ENCODE assay signal across 11 cellular contexts in the genomic region with DNA sequence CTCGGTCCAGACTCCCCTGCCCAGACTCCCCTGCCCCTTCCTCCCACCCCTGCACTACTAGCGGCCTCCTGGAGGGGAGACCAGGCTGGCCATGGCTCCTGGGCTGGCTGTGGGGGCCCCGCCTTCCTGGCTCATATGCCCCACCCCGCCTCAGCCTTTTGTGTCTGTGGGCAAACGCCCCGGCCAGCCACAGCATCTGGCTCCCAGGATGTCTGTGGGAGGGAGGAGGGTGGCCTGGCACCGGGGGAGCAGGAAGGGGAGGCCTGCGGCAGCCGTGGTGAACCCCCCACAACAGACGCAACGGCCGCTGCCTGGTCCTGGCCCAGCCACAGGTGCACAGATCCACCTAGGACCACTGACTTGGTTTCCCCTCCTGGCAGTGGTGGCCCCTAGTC. TPM values are rescaled to one million over a fixed set of nuclear protein-coding genes. Genes with fewer than 3 reads are reported as not detected.
A peak's percentile ranks its signal among the peaks of the same experiment; 100 is the strongest.
DNase-seq lines count a peak whose midpoint lies in the region; ATAC-seq lines count a peak whose summit lies in the region.
"Had no signal": no experiment of that assay in that cellular context is flagged by ENCODE, and none has a peak within 500 bp of the region (broad histone marks: within the 10 kb centered on the region; RNA-seq: fewer than 3 reads in every experiment).

No MANE protein-coding gene starts in this region.

- peaks cover 0 to 35% of the 10 kb centered on the region in 2 experiments for H3K36me3 ChIP-seq in mesenchymal stem cell (ENCODE audit: control insufficient read depth in 1 of 2, insufficient read depth in 2 of 2, low read depth in 1 of 2, low read length in 2 of 2)
- H3K36me3 ChIP-seq: vagina had no signal

- H2BK120ac ChIP-seq in mesenchymal stem cell (ENCODE audit: low read depth, low read length): no peak overlapping the region

- no peak overlapping the region for H2BK15ac ChIP-seq in mesenchymal stem cell (ENCODE audit: low read depth, poor library complexity, severe bottlenecking)

- peaks cover 21% of the 10 kb centered on the region for H3K79me1 ChIP-seq in mesenchymal stem cell (replicated peaks; ENCODE audit: low read length, poor library complexity, severe bottlenecking)

- H3K27me3 ChIP-seq in mesenchymal stem cell (ENCODE audit: control insufficient read depth in 1 of 2, insufficient read depth in 1 of 2, low read length in 2 of 2): no peaks in the 10 kb centered on the region
- H3K27me3 ChIP-seq: vagina had no signal

- no peaks in the 10 kb centered on the region for H3K9me3 Mint-ChIP-seq in activated CD8-positive, alpha-beta T cell treated with anti-CD3 and anti-CD28 coated beads, Interleukin-2, amount 10 ng/mL, durations not matched to agents 7 days and 5 days (ENCODE audit: insufficient read depth)

- no peak overlapping the region for H4K8ac ChIP-seq in mesenchymal stem cell (ENCODE audit: low read length)

- in situ Hi-C loops in ACHN (cut with HindIII; ENCODE audit: low pct_ligation_motif_present, low pct_unique_long_range_greater_than_20kb, low sequenced_read_pairs): no loop called here

- peak overlapping the region; percentile 46 for H4K91ac ChIP-seq in mesenchymal stem cell (ENCODE audit: low read length)

- H3K27me3 Mint-ChIP-seq in activated CD8-positive, alpha-beta T cell treated with anti-CD3 and anti-CD28 coated beads, Interleukin-2, amount 10 ng/mL, durations not matched to agents 7 days and 5 days (ENCODE audit: low read depth): peaks cover 24% of the 10 kb centered on the region

- H3K4me1 ChIP-seq in mesenchymal stem cell (ENCODE audit: control insufficient read depth, insufficient read depth, low read depth, low read length): peaks cover 58% of the 10 kb centered on the region

- H2AFZ ChIP-seq in mesenchymal stem cell (ENCODE audit: low read depth, low read length): no peak overlapping the region

- H3K14ac ChIP-seq in mesenchymal stem cell (ENCODE audit: low read length in 2 of 2): no peak overlapping the region

- no peak overlapping the region for H2BK5ac ChIP-seq in mesenchymal stem cell (ENCODE audit: low read depth, low read length, poor library complexity, severe bottlenecking)

- H2AK5ac ChIP-seq in mesenchymal stem cell (ENCODE audit: low read length, severe bottlenecking): no peak overlapping the region

- CTCF ChIA-PET in activated CD8-positive, alpha-beta T cell treated with anti-CD3 and anti-CD28 coated beads, Interleukin-2, amount 10 ng/mL, durations not matched to agents 7 days and 5 days (lab: Charles Lee): no interaction called here

- H2BK12ac ChIP-seq in mesenchymal stem cell (ENCODE audit: low read length in 2 of 2): no peak overlapping the region

- WGBS in mesenchymal stem cell: 89% methylated on average over 11 of the region's 12 CpGs

- no peak overlapping the region for H3K18ac ChIP-seq in mesenchymal stem cell (ENCODE audit: low read depth in 1 of 2, low read length in 2 of 2)

- ATAC-seq in activated CD8-positive, alpha-beta T cell treated with anti-CD3 and anti-CD28 coated beads, Interleukin-2, amount 10 ng/mL, durations not matched to agents 7 days and 5 days: no peak
- ATAC-seq in GM18873 (IDR thresholded peaks at IDR 0.05; ENCODE audit: low FRiP score, unreplicated experiment): no peak
- no peak for ATAC-seq in GM21367 (IDR thresholded peaks at IDR 0.05; ENCODE audit: unreplicated experiment)
- no peak for ATAC-seq in HG02588 (IDR thresholded peaks at IDR 0.05; ENCODE audit: unreplicated experiment)

- peak; percentile 46 for DNase-seq in ACHN
- DNase-seq in H4 (ENCODE audit: low spot score): peak; percentile 64
- peak; percentile 41 for DNase-seq in activated CD8-positive, alpha-beta T cell treated with anti-CD3 and anti-CD28 coated beads, Interleukin-2, amount 10 ng/mL, durations not matched to agents 7 days and 5 days
- no peak for DNase-seq in mesenchymal stem cell
- DNase-seq in DMS79 (lab: John Stamatoyannopoulos, UW): no peak
- DNase-seq: cerebellar nuclear complex had no signal

- no peak overlapping the region for H3K4me3 Mint-ChIP-seq in activated CD8-positive, alpha-beta T cell treated with anti-CD3 and anti-CD28 coated beads, Interleukin-2, amount 10 ng/mL, durations not matched to agents 7 days and 5 days

- H3K36me3 Mint-ChIP-seq in activated CD8-positive, alpha-beta T cell treated with anti-CD3 and anti-CD28 coated beads, Interleukin-2, amount 10 ng/mL, durations not matched to agents 7 days and 5 days (ENCODE audit: low read depth): no peaks in the 10 kb centered on the region

- H3K4me2 ChIP-seq in mesenchymal stem cell (ENCODE audit: low read length, poor library complexity, severe bottlenecking): no peak overlapping the region

- H3K27ac ChIP-seq in mesenchymal stem cell (ENCODE audit: low read length, poor library complexity, severe bottlenecking): no peak overlapping the region
- H3K27ac ChIP-seq: vagina had no signal

- H3K9me3 ChIP-seq in mesenchymal stem cell (ENCODE audit: control insufficient read depth, low read length): no peaks in the 10 kb centered on the region
- H3K9me3 ChIP-seq: vagina had no signal

- H3K27ac Mint-ChIP-seq in activated CD8-positive, alpha-beta T cell treated with anti-CD3 and anti-CD28 coated beads, Interleukin-2, amount 10 ng/mL, durations not matched to agents 7 days and 5 days: no peak overlapping the region

- H3K23ac ChIP-seq in mesenchymal stem cell (ENCODE audit: low read length in 2 of 2): no peak overlapping the region

- H3K4ac ChIP-seq in mesenchymal stem cell (ENCODE audit: low read depth in 1 of 2, low read length in 2 of 2): no peak overlapping the region

- POLR2A ChIA-PET in activated CD8-positive, alpha-beta T cell treated with anti-CD3 and anti-CD28 coated beads, Interleukin-2, amount 10 ng/mL, durations not matched to agents 7 days and 5 days (lab: Charles Lee): no interaction called here

- H3K9ac ChIP-seq in mesenchymal stem cell (ENCODE audit: low read length): no peak overlapping the region

- peaks cover 16% of the 10 kb centered on the region for H3K4me1 Mint-ChIP-seq in activated CD8-positive, alpha-beta T cell treated with anti-CD3 and anti-CD28 coated beads, Interleukin-2, amount 10 ng/mL, durations not matched to agents 7 days and 5 days (ENCODE audit: low read depth)

- H3K4me3 ChIP-seq in mesenchymal stem cell (ENCODE audit: insufficient read depth in 1 of 2, low read depth in 1 of 2, low read length in 2 of 2): no peak overlapping the region
- H3K4me3 ChIP-seq: vagina had no signal

RNA-seq across cellular contexts. Expression of a gene that starts 32.9 kb away (rescaled TPM):
- 0.31 and 3.4 TPM in 2 replicates for total RNA-seq in H4 (2014; rRNA removed; shearing (Covaris generic))
- total RNA-seq in activated CD8-positive, alpha-beta T cell treated with anti-CD3 and anti-CD28 coated beads, Interleukin-2, amount 10 ng/mL, durations not matched to agents 7 days and 5 days: under 1 TPM; 0.87 to 0.91 TPM
- polyA plus RNA-seq in mesenchymal stem cell (2013, experiment 1 of 2): 8.3 TPM
- 8.6 TPM for polyA plus RNA-seq in mesenchymal stem cell (2013, experiment 2 of 2)
- total RNA-seq: activated CD8-positive, alpha-beta memory T cell treated with anti-CD3 and anti-CD28 coated beads for 36 hours had no signal

Comparison
In these comparisons a context has a peak if more than half of its experiments do, and no peak if none do; other contexts are left out.
1. DNase-seq: peak in ACHN (single experiment), H4 (single experiment) and activated CD8-positive, alpha-beta T cell treated with anti-CD3 and anti-CD28 coated beads, Interleukin-2, amount 10 ng/mL, durations not matched to agents 7 days and 5 days (single experiment); none in mesenchymal stem cell (single experiment) and DMS79 (single experiment).